1 cellular context compared by ENCODE assay signal in the genomic region with DNA sequence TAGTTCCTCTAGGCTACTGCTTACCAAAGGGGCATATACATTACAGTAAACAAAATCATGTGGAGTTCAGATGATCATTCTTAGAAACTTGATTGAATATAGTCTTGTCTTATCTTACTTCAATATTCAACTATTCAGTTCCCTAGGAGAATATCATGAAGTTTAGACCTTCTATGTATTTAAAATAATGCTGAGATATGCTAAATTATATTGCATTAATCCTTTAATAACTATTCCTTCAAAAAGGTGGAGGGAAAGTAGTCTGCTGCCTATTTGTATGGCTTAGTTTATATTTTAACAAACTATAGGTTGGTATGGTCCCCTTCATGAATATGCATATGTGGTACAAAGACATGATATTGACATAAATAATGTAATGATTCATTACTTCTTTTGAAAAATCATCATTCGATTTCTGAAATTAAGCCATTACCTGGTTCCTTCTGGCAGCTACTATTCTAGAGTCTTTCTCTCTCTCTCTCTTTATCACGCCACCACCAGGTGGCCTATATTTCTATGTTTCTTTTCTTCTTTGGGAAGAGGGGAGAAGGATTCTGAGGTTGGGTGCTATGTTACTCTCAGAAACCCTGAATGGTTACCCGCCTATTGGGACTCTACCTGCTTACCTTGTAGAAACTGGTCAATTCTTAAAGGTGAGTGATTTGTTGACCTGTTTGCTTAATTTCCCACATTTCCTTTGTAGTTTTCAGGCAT.
TF ChIP-seq lines count a peak whose summit lies in the region.

No MANE protein-coding gene starts in this region.

TF ChIP-seq in HepG2, 621 proteins besides CTCF, POLR2A, EP300 and RAD21 (continued from another document):
- TF ChIP-seq MAFK (conservative IDR thresholded peaks at IDR 0.05 in 1 of 2, IDR thresholded peaks at IDR 0.05 in 1 of 2; ENCODE audit: low read length in 2 of 2) (peak in 1 of 2 experiments; percentile 81; a peak in 3 of 4 replicates), MAFF (IDR thresholded peaks at IDR 0.05; ENCODE audit: low read depth, low read length) (peak; percentile 56; the same call in 1 of the 2 replicates), ESRRA (CRISPR knock-in tag; IDR thresholded peaks at IDR 0.05; ENCODE audit: low read depth) (no peak)
